Comparison of ENCODE assay signal across 18 cellular contexts in the genomic region with DNA sequence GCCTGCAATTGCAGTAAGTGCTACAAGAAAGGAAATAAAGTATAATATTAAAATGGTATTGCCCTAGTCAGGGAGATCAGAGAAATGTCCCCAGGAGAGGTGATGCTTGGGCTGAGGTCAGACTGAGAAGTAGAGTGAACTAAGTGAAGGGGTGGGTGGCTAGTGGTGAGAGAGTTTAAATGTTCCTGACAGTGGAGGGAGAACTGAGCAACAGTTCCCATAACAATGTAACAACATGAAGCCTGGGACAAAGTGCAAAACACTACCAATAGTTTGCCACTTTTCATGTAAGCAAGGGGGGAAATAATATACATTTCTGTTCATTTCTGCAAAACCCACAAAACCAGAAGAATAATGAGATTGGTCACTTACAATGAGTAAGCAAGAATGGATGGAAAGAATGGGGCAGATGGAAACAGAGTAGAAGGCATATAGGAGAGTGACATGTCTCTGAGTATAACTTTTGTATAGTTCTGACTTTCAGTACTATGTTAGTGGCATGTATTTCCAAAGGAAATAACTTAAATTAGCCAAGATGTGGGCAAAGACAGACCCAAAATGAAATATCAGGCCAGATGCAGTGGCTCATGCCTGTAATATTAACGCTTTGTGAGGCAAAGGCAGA.
"Had no signal": no experiment of that assay in that cellular context is flagged by ENCODE, and none has a peak within 500 bp of the region (broad histone marks: within the 10 kb centered on the region; RNA-seq: fewer than 3 reads in every experiment).

No MANE protein-coding gene starts in this region.

- H3K9me3 Mint-ChIP-seq: activated CD4-positive, alpha-beta memory T cell treated with anti-CD3 and anti-CD28 coated beads, Interleukin-2, amount 10 ng/mL, durations not matched to agents 7 days and 5 days; brain had no signal

- H3K36me3 Mint-ChIP-seq: activated naive CD8-positive, alpha-beta T cell; brain had no signal

- H3K27me3 Mint-ChIP-seq: brain had no signal

- H3K36me3 ChIP-seq: colonic mucosa, gastroesophageal sphincter, heart right ventricle, lower lobe of right lung, stomach, thoracic aorta had no signal

- H3K4me1 ChIP-seq: colonic mucosa, gastroesophageal sphincter, heart right ventricle, lower lobe of right lung, stomach had no signal

- H3K4me1 Mint-ChIP-seq: brain had no signal

- H3K27ac Mint-ChIP-seq: activated CD4-positive, alpha-beta memory T cell treated with anti-CD3 and anti-CD28 coated beads, Interleukin-2, amount 10 ng/mL, durations not matched to agents 7 days and 5 days; activated naive CD8-positive, alpha-beta T cell; brain; progenitor cell of endocrine pancreas had no signal

- H3K27ac ChIP-seq: colonic mucosa, gastroesophageal sphincter, heart right ventricle, lower lobe of right lung, skin epidermis, stomach, thoracic aorta had no signal

- H3K27me3 ChIP-seq: colonic mucosa, gastroesophageal sphincter, stomach had no signal

- H3K4me3 Mint-ChIP-seq: activated CD4-positive, alpha-beta memory T cell treated with anti-CD3 and anti-CD28 coated beads, Interleukin-2, amount 10 ng/mL, durations not matched to agents 7 days and 5 days; activated naive CD8-positive, alpha-beta T cell; brain had no signal

- H3K9me3 ChIP-seq: colonic mucosa, gastroesophageal sphincter, heart right ventricle, lower lobe of right lung, stomach, thoracic aorta had no signal

- ATAC-seq: gastroesophageal sphincter, heart right ventricle, left colon, lower lobe of right lung, right cardiac atrium had no signal

- H3K4me3 ChIP-seq: colonic mucosa, gastroesophageal sphincter, heart right ventricle, lower lobe of right lung, skin epidermis, stomach, thoracic aorta had no signal

- DNase-seq: activated CD4-positive, alpha-beta memory T cell treated with anti-CD3 and anti-CD28 coated beads, Interleukin-2, amount 10 ng/mL, durations not matched to agents 7 days and 5 days; activated effector memory CD4-positive, alpha-beta T cell treated with anti-CD3 and anti-CD28 coated beads, Interleukin-2, amount 50 U/mL, for 16 hours; central memory CD4-positive, alpha-beta T cell; colonic mucosa; heart right ventricle; left colon; lower lobe of right lung; right cardiac atrium; stimulated activated CD4-positive, alpha-beta T cell treated with anti-CD3 and anti-CD28 coated beads, Interleukin-15, amount 100 ng/mL, for 24 hours; stimulated activated CD4-positive, alpha-beta T cell treated with anti-CD3 and anti-CD28 coated beads, Interleukin-4, amount 100 ng/mL, for 1 hour; stomach; T-helper 9 cell had no signal
